1 cellular context compared by ENCODE assay signal in the genomic region with DNA sequence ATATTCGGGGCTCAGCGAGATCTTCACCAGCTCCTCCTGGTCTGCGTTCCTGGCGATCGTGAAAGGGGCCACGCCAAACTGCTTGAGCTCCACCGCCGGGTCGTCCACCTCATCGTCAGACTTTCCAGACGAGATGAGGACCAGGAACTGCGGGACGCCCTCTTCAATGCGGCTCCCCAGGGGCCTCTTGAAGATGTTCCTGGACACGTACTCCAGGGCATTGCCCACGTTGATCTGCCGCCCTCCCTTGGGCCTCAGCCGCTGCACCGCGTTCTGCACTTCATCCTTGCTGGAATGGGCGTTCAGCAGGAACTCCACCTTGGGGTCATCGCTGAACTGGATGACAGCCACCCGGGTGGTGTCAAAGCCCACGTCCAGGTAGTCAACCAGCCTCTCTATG.
TF ChIP-seq lines count a peak whose summit lies in the region.

No MANE protein-coding gene starts in this region.

TF ChIP-seq in IMR-90, 13 proteins besides CTCF, POLR2A, EP300 and RAD21:
- TF ChIP-seq CHD1 (IDR thresholded peaks at IDR 0.05; ENCODE audit: low read depth, low read length) (no peak), MXI1 (IDR thresholded peaks at IDR 0.05; ENCODE audit: borderline replicate concordance, low read depth, low read length) (no peak), MAFK (IDR thresholded peaks at IDR 0.05; ENCODE audit: low read depth, low read length) (no peak), MAZ (IDR thresholded peaks at IDR 0.05; ENCODE audit: borderline replicate concordance, low read depth, low read length) (no peak), RFX5 (IDR thresholded peaks at IDR 0.05; ENCODE audit: low read depth, low read length) (no peak)
- TF ChIP-seq, protein P1, sequence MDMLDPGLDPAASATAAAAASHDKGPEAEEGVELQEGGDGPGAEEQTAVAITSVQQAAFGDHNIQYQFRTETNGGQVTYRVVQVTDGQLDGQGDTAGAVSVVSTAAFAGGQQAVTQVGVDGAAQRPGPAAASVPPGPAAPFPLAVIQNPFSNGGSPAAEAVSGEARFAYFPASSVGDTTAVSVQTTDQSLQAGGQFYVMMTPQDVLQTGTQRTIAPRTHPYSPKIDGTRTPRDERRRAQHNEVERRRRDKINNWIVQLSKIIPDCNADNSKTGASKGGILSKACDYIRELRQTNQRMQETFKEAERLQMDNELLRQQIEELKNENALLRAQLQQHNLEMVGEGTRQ (IDR thresholded peaks at IDR 0.05; ENCODE audit: low read depth, low read length), result no peak
